In the genomic region with DNA sequence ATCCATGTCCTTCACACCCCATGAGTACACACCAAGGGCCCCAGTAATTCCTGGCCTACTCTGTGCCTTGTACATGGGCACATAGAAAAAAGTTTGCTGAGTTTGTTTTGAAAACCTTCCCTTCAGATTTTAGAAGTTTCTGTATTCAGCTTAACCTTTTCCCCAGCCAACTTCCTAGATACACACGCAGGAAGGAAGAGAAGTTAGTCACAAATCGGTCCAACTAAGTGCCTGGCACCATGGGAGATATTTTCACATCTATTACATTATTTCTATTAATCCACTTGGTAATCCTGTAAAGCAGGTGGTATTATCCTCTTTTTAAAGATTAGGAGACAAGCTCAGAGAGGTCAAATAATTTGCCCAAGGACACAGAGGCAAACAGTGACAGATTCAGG, we compare ENCODE assay signal across 10 cellular contexts. TPM values are rescaled to one million over a fixed set of nuclear protein-coding genes. Genes with fewer than 3 reads are reported as not detected.
DNase-seq lines count a peak whose midpoint lies in the region; FAIRE-seq and TF ChIP-seq lines count a peak whose summit lies in the region.
"Had no signal": no experiment of that assay in that cellular context is flagged by ENCODE, and none has a peak within 500 bp of the region (broad histone marks: within the 10 kb centered on the region; RNA-seq: fewer than 3 reads in every experiment).

No MANE protein-coding gene starts in this region.

- no peaks in the 10 kb centered on the region for H3F3A ChIP-seq in PC-9 (ENCODE audit: insufficient read depth, low read depth)

- dilution Hi-C loops in mammary epithelial cell (cut with HindIII; ENCODE audit: low sequenced_read_pairs), result loop anchor here (10.0 kb wide), 1 partner anchor 297 kb away; no protein-coding TSS in a partner anchor

- BruUV-seq in mammary epithelial cell (replicated peaks; lab: Mats Ljungman, UMichigan), result no TSS peak
- no TSS peak for BruUV-seq in PC-9 (replicated peaks; lab: Mats Ljungman, UMichigan)

- no peak for DNase-seq in activated CD4-positive, alpha-beta memory T cell treated with anti-CD3 and anti-CD28 coated beads for 36 hours
- DNase-seq in activated CD4-positive, alpha-beta memory T cell treated with anti-CD3 and anti-CD28 coated beads, Interleukin-2, amount 10 ng/mL, durations not matched to agents 7 days and 5 days, result no peak
- DNase-seq in mammary epithelial cell (no peak), testis (no peak), PC-9 (no peak), GM19239 (ENCODE audit: insufficient read length, low spot score) (no peak), superior temporal gyrus (ENCODE audit: extremely low spot score) (no peak)
- DNase-seq: SK-N-SH; stimulated activated CD4-positive, alpha-beta T cell treated with anti-CD3 and anti-CD28 coated beads, Interleukin-2, amount 100 ng/mL, for 24 hours had no signal

- CTCF ChIA-PET in activated CD4-positive, alpha-beta memory T cell treated with anti-CD3 and anti-CD28 coated beads for 36 hours (lab: Charles Lee), result interaction anchor here (0.6 to 1.3 kb wide), 8 partner anchors 12 to 132 kb away, joined by 3 to 12 read pairs (median 4); no protein-coding TSS in a partner anchor
- CTCF ChIA-PET in activated CD4-positive, alpha-beta memory T cell treated with anti-CD3 and anti-CD28 coated beads, Interleukin-2, amount 10 ng/mL, durations not matched to agents 7 days and 5 days (lab: Charles Lee), result interaction anchor here (0.8 to 2.3 kb wide), 4 partner anchors 13 to 94 kb away, joined by 3 to 7 read pairs (median 6); no protein-coding TSS in a partner anchor
- CTCF ChIA-PET in mammary epithelial cell (lab: Charles Lee; ENCODE audit: low non-redundant PET) (no interaction called here), PC-9 (lab: Charles Lee) (no interaction called here)

- no peak overlapping the region for H3K4me3 ChIP-seq in mammary epithelial cell (replicated peaks in 1 of 3; ENCODE audit: insufficient read depth in 1 of 3, low read depth in 2 of 3, low read length in 3 of 3)
- peak overlapping the region in 1 of 2 donors; percentile 20 for H3K4me3 ChIP-seq in mucosa of rectum (ENCODE audit: low read length in 2 of 2)
- no peak overlapping the region for H3K4me3 ChIP-seq in testis
- H3K4me3 ChIP-seq in PC-9, result no peak overlapping the region

- H3K9me3 ChIP-seq in mammary epithelial cell (replicated peaks; ENCODE audit: insufficient read depth, low read length), result no peaks in the 10 kb centered on the region
- no peaks in the 10 kb centered on the region for H3K9me3 ChIP-seq in mucosa of rectum (ENCODE audit: control insufficient read depth in 2 of 2, low read length in 2 of 2)
- no peaks in the 10 kb centered on the region for H3K9me3 ChIP-seq in testis
- no peaks in the 10 kb centered on the region for H3K9me3 ChIP-seq in PC-9 (ENCODE audit: insufficient read depth, low read depth)
- H3K9me3 ChIP-seq: SK-N-SH had no signal

- H3K9me3 Mint-ChIP-seq in activated CD4-positive, alpha-beta memory T cell treated with anti-CD3 and anti-CD28 coated beads for 36 hours, result no peaks in the 10 kb centered on the region
- no peaks in the 10 kb centered on the region for H3K9me3 Mint-ChIP-seq in activated CD4-positive, alpha-beta memory T cell treated with anti-CD3 and anti-CD28 coated beads, Interleukin-2, amount 10 ng/mL, durations not matched to agents 7 days and 5 days

- H3K27me3 Mint-ChIP-seq in activated CD4-positive, alpha-beta memory T cell treated with anti-CD3 and anti-CD28 coated beads for 36 hours, result no peaks in the 10 kb centered on the region
- H3K27me3 Mint-ChIP-seq in activated CD4-positive, alpha-beta memory T cell treated with anti-CD3 and anti-CD28 coated beads, Interleukin-2, amount 10 ng/mL, durations not matched to agents 7 days and 5 days, result no peaks in the 10 kb centered on the region

- POLR2A ChIA-PET in activated CD4-positive, alpha-beta memory T cell treated with anti-CD3 and anti-CD28 coated beads for 36 hours (lab: Charles Lee), result interaction anchor here (1.4 kb wide), 1 partner anchor 10 kb away, joined by 4 read pairs; no protein-coding TSS in a partner anchor
- POLR2A ChIA-PET in activated CD4-positive, alpha-beta memory T cell treated with anti-CD3 and anti-CD28 coated beads, Interleukin-2, amount 10 ng/mL, durations not matched to agents 7 days and 5 days (lab: Charles Lee), result interaction anchor here (1.1 to 2.2 kb wide), 3 partner anchors 10 to 71 kb away, joined by 3 to 11 read pairs (median 3); no protein-coding TSS in a partner anchor
- POLR2A ChIA-PET in PC-9 (lab: Charles Lee; ENCODE audit: unreplicated experiment), result no interaction called here

- no peak for FAIRE-seq in GM19239 (lab: Jason Lieb, UNC)

- H3K4me1 ChIP-seq in mammary epithelial cell (ENCODE audit: insufficient read depth, low read length), result peaks cover 18% of the 10 kb centered on the region
- H3K4me1 ChIP-seq in mucosa of rectum (ENCODE audit: control insufficient read depth in 2 of 2, insufficient read depth in 2 of 2, low read length in 2 of 2), result peaks cover 46 to 59% of the 10 kb centered on the region in 2 donors
- peaks cover 57% of the 10 kb centered on the region for H3K4me1 ChIP-seq in testis
- peaks cover 4% of the 10 kb centered on the region for H3K4me1 ChIP-seq in PC-9 (replicated peaks; ENCODE audit: insufficient read depth)

- H3K4me2 ChIP-seq in mammary epithelial cell (ENCODE audit: insufficient read depth, low read depth, low read length) (no peak overlapping the region), PC-9 (no peak overlapping the region)

- no peaks in the 10 kb centered on the region for H3K27me3 ChIP-seq in mammary epithelial cell (ENCODE audit: insufficient read depth, low read length)
- H3K27me3 ChIP-seq in mucosa of rectum (ENCODE audit: control insufficient read depth in 2 of 2, insufficient read depth in 2 of 2, low read length in 2 of 2), result no peaks in the 10 kb centered on the region
- no peaks in the 10 kb centered on the region for H3K27me3 ChIP-seq in testis
- no peaks in the 10 kb centered on the region for H3K27me3 ChIP-seq in PC-9 (ENCODE audit: insufficient read depth, low read depth)

- H3K9me2 ChIP-seq in PC-9 (ENCODE audit: insufficient read depth), result no peaks in the 10 kb centered on the region
- H3K9me2 ChIP-seq: SK-N-SH had no signal

- H3K27ac ChIP-seq in mammary epithelial cell (ENCODE audit: insufficient read depth, low read depth, low read length) (peak overlapping the region; percentile 28), mucosa of rectum (ENCODE audit: low read depth in 2 of 2, low read length in 2 of 2) (peak overlapping the region; percentile 84 to 89), testis (peak overlapping the region; percentile 50 to 73), PC-9 (no peak overlapping the region)

- no peaks in the 10 kb centered on the region for H4K20me1 ChIP-seq in mammary epithelial cell (ENCODE audit: insufficient read depth, low read length)
- no peaks in the 10 kb centered on the region for H4K20me1 ChIP-seq in PC-9 (ENCODE audit: insufficient read depth)

- no peaks in the 10 kb centered on the region for H3K36me3 ChIP-seq in mammary epithelial cell (ENCODE audit: insufficient read depth, low read length)
- H3K36me3 ChIP-seq in mucosa of rectum (ENCODE audit: control insufficient read depth in 2 of 2, insufficient read depth in 2 of 2, low read length in 2 of 2), result peaks cover 0 to 3% of the 10 kb centered on the region in 2 donors
- H3K36me3 ChIP-seq in testis (ENCODE audit: low read depth, missing control alignments), result no peaks in the 10 kb centered on the region
- H3K36me3 ChIP-seq in PC-9 (ENCODE audit: low read depth), result no peaks in the 10 kb centered on the region

- H3K79me2 ChIP-seq in mammary epithelial cell (ENCODE audit: insufficient read depth, low read length) (peaks cover 66% of the 10 kb centered on the region), PC-9 (ENCODE audit: low read depth) (peaks cover 6% of the 10 kb centered on the region; the same call in 1 of the 2 replicates)

- H3K9ac ChIP-seq in mammary epithelial cell (ENCODE audit: insufficient read depth, low read length) (no peak overlapping the region), mucosa of rectum (ENCODE audit: low read depth in 1 of 2, low read length in 2 of 2) (peak overlapping the region; percentile 27 to 58)
- H3K9ac ChIP-seq: SK-N-SH had no signal

- 77% methylated on average over 2 of the region's 2 CpGs for WGBS in mammary epithelial cell (ENCODE audit: low coverage, missing lambda C conversion rate)
- 30 to 43% methylated on average over 2 of the region's 2 CpGs for WGBS in testis, 2 donors

- peaks cover 5% of the 10 kb centered on the region for H3K36me3 Mint-ChIP-seq in activated CD4-positive, alpha-beta memory T cell treated with anti-CD3 and anti-CD28 coated beads for 36 hours
- H3K36me3 Mint-ChIP-seq in activated CD4-positive, alpha-beta memory T cell treated with anti-CD3 and anti-CD28 coated beads, Interleukin-2, amount 10 ng/mL, durations not matched to agents 7 days and 5 days (ENCODE audit: low read depth), result peaks cover 31% of the 10 kb centered on the region

- in situ Hi-C loops in mammary epithelial cell (cut with MboI; ENCODE audit: low sequenced_read_pairs in 2 of 2), result no loop called here

- TF ChIP-seq POLR2A in testis (IDR thresholded peaks at IDR 0.05), result no peak

- H2AFZ ChIP-seq in mammary epithelial cell (ENCODE audit: low read depth, low read length), result no peak overlapping the region
- no peak overlapping the region for H2AFZ ChIP-seq in PC-9

- peak overlapping the region; percentile 14 for H3K27ac Mint-ChIP-seq in activated CD4-positive, alpha-beta memory T cell treated with anti-CD3 and anti-CD28 coated beads for 36 hours
- H3K27ac Mint-ChIP-seq in activated CD4-positive, alpha-beta memory T cell treated with anti-CD3 and anti-CD28 coated beads, Interleukin-2, amount 10 ng/mL, durations not matched to agents 7 days and 5 days, result no peak overlapping the region

- H3K4me1 Mint-ChIP-seq in activated CD4-positive, alpha-beta memory T cell treated with anti-CD3 and anti-CD28 coated beads for 36 hours (ENCODE audit: low read depth), result peaks cover 54% of the 10 kb centered on the region
- H3K4me1 Mint-ChIP-seq in activated CD4-positive, alpha-beta memory T cell treated with anti-CD3 and anti-CD28 coated beads, Interleukin-2, amount 10 ng/mL, durations not matched to agents 7 days and 5 days, result peaks cover 58% of the 10 kb centered on the region

- intact Hi-C loops in activated CD4-positive, alpha-beta memory T cell treated with anti-CD3 and anti-CD28 coated beads for 36 hours (cut with micrococcal nuclease), result loop anchor here (10.0 kb wide), 1 partner anchor 133 kb away; the partner anchor contains the start of gene SMTN
- intact Hi-C loops in mammary epithelial cell (cut with micrococcal nuclease), result no loop called here
- intact Hi-C loops in testis (cut with DNase I; ENCODE audit: low total_unique reads), result no loop called here
- intact Hi-C loops in PC-9 (cut with micrococcal nuclease; ENCODE audit: unreplicated experiment), result loop anchor here (10.0 kb wide), 1 partner anchor 113 kb away; the partner anchor contains the start of gene SELENOM

- TF ChIP-seq CTCF in mammary epithelial cell (conservative IDR thresholded peaks at IDR 0.05 in 1 of 2, IDR thresholded peaks at IDR 0.05 in 1 of 2; ENCODE audit: extremely low read depth in 1 of 2, insufficient read depth in 1 of 2, low read depth in 1 of 2, low read length in 2 of 2) (no peak), testis (IDR thresholded peaks at IDR 0.05) (no peak), PC-9 (conservative IDR thresholded peaks at IDR 0.05) (no peak)

- no peak overlapping the region for H3K4me3 Mint-ChIP-seq in activated CD4-positive, alpha-beta memory T cell treated with anti-CD3 and anti-CD28 coated beads for 36 hours
- no peak overlapping the region for H3K4me3 Mint-ChIP-seq in activated CD4-positive, alpha-beta memory T cell treated with anti-CD3 and anti-CD28 coated beads, Interleukin-2, amount 10 ng/mL, durations not matched to agents 7 days and 5 days

RNA-seq across cellular contexts. Expression of gene LIMK2, which starts 5.8 kb away (rescaled TPM):
- total RNA-seq in activated CD4-positive, alpha-beta memory T cell treated with anti-CD3 and anti-CD28 coated beads for 36 hours, result 10 to 100 TPM; 42.0 to 44.7 TPM
- total RNA-seq in activated CD4-positive, alpha-beta memory T cell treated with anti-CD3 and anti-CD28 coated beads, Interleukin-2, amount 10 ng/mL, durations not matched to agents 7 days and 5 days, result 10 to 100 TPM; 44.0 to 46.4 TPM
- 100 to 1,000 TPM; 176 to 484 TPM for total RNA-seq in mammary epithelial cell
- 25.9 TPM for polyA plus RNA-seq in mammary epithelial cell
- 123 TPM for polyA minus RNA-seq in mammary epithelial cell
- total RNA-seq in testis, result 100 to 1,000 TPM in 1 of 2 donors, 10 to 100 TPM in 1; 94.0 to 101 TPM
- polyA plus RNA-seq in testis (ENCODE audit: insufficient read depth, low read depth, low replicate concordance), result 51.7 TPM
- total RNA-seq in PC-9 (2021), result 32.8 and 42.5 TPM in 2 replicates

RNA-seq across cellular contexts. Expression of gene RNF185, which starts 57.9 kb away (rescaled TPM):
- total RNA-seq in activated CD4-positive, alpha-beta memory T cell treated with anti-CD3 and anti-CD28 coated beads for 36 hours, result 10 to 100 TPM; 17.9 to 21.6 TPM
- 10 to 100 TPM; 21.4 to 21.7 TPM for total RNA-seq in activated CD4-positive, alpha-beta memory T cell treated with anti-CD3 and anti-CD28 coated beads, Interleukin-2, amount 10 ng/mL, durations not matched to agents 7 days and 5 days
- total RNA-seq in mammary epithelial cell, result 10 to 100 TPM; 29.2 to 47.3 TPM
- 26.3 TPM for polyA plus RNA-seq in mammary epithelial cell
- polyA minus RNA-seq in mammary epithelial cell, result 18.2 TPM
- 10 to 100 TPM; 30.0 to 32.4 TPM for total RNA-seq in testis
- polyA plus RNA-seq in testis (ENCODE audit: insufficient read depth, low read depth, low replicate concordance), result 33.2 TPM
- 13.5 and 19.1 TPM in 2 replicates for total RNA-seq in PC-9 (2021)

Comparison
In these comparisons a context has a peak if more than half of its experiments do, and no peak if none do; other contexts are left out.
1. CTCF ChIA-PET loops: an anchor here in activated CD4-positive, alpha-beta memory T cell treated with anti-CD3 and anti-CD28 coated beads for 36 hours (0.6 to 1.3 kb wide) and activated CD4-positive, alpha-beta memory T cell treated with anti-CD3 and anti-CD28 coated beads, Interleukin-2, amount 10 ng/mL, durations not matched to agents 7 days and 5 days (0.8 to 2.3 kb wide); none called in mammary epithelial cell and PC-9.
2. intact Hi-C loops: an anchor here in activated CD4-positive, alpha-beta memory T cell treated with anti-CD3 and anti-CD28 coated beads for 36 hours (10.0 kb wide) and PC-9 (10.0 kb wide); none called in mammary epithelial cell and testis.